Comparison of ENCODE assay signal across 16 cellular contexts in the genomic region with DNA sequence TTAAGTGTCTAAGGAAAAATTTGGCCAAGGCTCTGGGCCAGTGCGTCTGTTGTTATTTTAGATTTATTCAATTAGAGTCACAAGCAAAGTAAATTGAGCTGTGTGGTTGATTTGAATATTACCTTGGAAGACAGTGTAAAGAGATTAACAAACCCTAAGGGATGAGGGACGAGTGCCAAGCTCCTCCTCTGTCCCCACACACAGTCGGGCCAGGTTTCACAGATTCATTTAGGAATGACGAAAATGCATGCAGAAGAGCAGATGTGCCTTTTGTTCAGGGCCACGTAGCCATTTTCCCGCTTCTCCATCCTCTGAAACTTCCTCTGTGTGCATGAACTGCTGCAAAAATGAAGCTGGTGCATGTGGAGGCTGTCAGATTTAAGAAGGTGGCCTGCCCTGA.
DNase-seq lines count a peak whose midpoint lies in the region; ATAC-seq and TF ChIP-seq lines count a peak whose summit lies in the region.
"Had no signal": no experiment of that assay in that cellular context is flagged by ENCODE, and none has a peak within 500 bp of the region (broad histone marks: within the 10 kb centered on the region; RNA-seq: fewer than 3 reads in every experiment).

No MANE protein-coding gene starts in this region.

- DNase-seq in BE2C, result peak; percentile 26
- peak; percentile 43 for DNase-seq in G401 (ENCODE audit: low spot score)
- peak; percentile 36 for DNase-seq in NCI-H345 (lab: John Stamatoyannopoulos, UW)
- DNase-seq in AG20443 (ENCODE audit: low spot score), result no peak
- DNase-seq in DMS53 treated with DMSO at 0.1 percent for 48 hours (lab: John Stamatoyannopoulos, UW; ENCODE audit: unreplicated experiment), result no peak
- DNase-seq: activated CD4-positive, alpha-beta T cell treated with anti-CD3 and anti-CD28 coated beads, Interleukin-2, amount 50 U/mL, for 4 hours; activated CD8-positive, alpha-beta memory T cell treated with anti-CD3 and anti-CD28 coated beads, Interleukin-2, amount 50 U/mL, for 48 hours; activated effector memory CD4-positive, alpha-beta T cell treated with anti-CD3 and anti-CD28 coated beads, Interleukin-2, amount 50 U/mL, for 16 hours; dermis blood vessel endothelial cell; head of caudate nucleus; psoas muscle; stimulated activated naive CD4-positive, alpha-beta T cell treated with Interleukin-2 at 50 U/mL for 16 hours had no signal

- H3K27me3 ChIP-seq in BE2C, result no peaks in the 10 kb centered on the region
- H3K27me3 ChIP-seq: tibial nerve had no signal

- in situ Hi-C loops in G401 (cut with HindIII; ENCODE audit: low sequenced_read_pairs), result no loop called here

- peaks cover 16% of the 10 kb centered on the region for H3K4me1 ChIP-seq in BE2C
- H3K4me1 ChIP-seq: tibial nerve had no signal

- ATAC-seq in GM21786 (IDR thresholded peaks at IDR 0.05; ENCODE audit: unreplicated experiment), result no peak

- no peaks in the 10 kb centered on the region for H3K36me3 ChIP-seq in BE2C

- H3K27ac ChIP-seq in VCaP, result peak overlapping the region; percentile 50
- H3K27ac ChIP-seq: psoas muscle, skin epidermis, tibial nerve had no signal

- no peaks in the 10 kb centered on the region for H3K9me3 ChIP-seq in BE2C

- TF ChIP-seq CTCF in BE2C (IDR thresholded peaks at IDR 0.05; ENCODE audit: low read depth, low read length) (no peak), VCaP (conservative IDR thresholded peaks at IDR 0.05) (no peak)

- H3K4me3 ChIP-seq in BE2C (ENCODE audit: low read depth, low read length), result no peak overlapping the region
- H3K4me3 ChIP-seq: psoas muscle, skin epidermis, tibial nerve had no signal

Comparison
In these comparisons a context has a peak if more than half of its experiments do, and no peak if none do; other contexts are left out.
1. DNase-seq: peak in BE2C (single experiment), G401 (single experiment) and NCI-H345 (single experiment); none in AG20443 (single experiment) and DMS53 treated with DMSO at 0.1 percent for 48 hours (single experiment).